ENCODE assay signal across 19 cellular contexts in the genomic region with DNA sequence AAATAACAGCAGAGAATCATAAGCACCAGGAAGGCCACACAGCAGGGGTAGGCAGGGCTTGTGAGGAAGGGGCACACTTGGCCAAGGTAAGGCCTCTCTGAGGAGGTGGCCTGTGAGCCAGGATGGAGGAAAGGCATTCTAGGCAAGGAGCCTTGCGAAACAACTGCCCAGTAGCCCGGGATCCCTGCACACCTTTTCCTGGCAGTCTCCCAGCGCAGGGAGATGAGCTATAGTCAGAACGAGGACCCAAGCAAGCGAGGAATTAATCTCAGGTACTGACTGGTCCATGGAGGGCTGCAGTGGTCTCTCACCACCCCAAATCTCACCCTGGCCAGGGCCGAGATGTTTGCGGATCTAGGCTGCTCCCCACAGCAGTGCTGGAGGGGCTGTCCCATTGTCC.
"Had no signal": no experiment of that assay in that cellular context is flagged by ENCODE, and none has a peak within 500 bp of the region (broad histone marks: within the 10 kb centered on the region; RNA-seq: fewer than 3 reads in every experiment).

No MANE protein-coding gene starts in this region.

- H3K9me3 ChIP-seq: mucosa of descending colon, suprapubic skin, thyroid gland, upper lobe of left lung, vagina had no signal

- H3K4me3 ChIP-seq: coronary artery, mucosa of descending colon, suprapubic skin, thyroid gland, upper lobe of left lung, vagina had no signal

- FAIRE-seq: endothelial cell of umbilical vein, small intestine had no signal

- H3K36me3 ChIP-seq: suprapubic skin, thyroid gland, upper lobe of left lung, vagina had no signal

- H3K27ac ChIP-seq: coronary artery, foreskin keratinocyte, suprapubic skin, thyroid gland, upper lobe of left lung, vagina had no signal

- H3K4me1 ChIP-seq: foreskin keratinocyte, suprapubic skin had no signal

- ATAC-seq: foreskin keratinocyte; mucosa of descending colon; naive thymus-derived CD8-positive, alpha-beta T cell; stimulated activated effector memory CD8-positive, alpha-beta T cell treated with anti-CD3 and anti-CD28 coated beads, Interleukin-12 subunit alpha, Interleukin-12 subunit beta, amount 100 ng/mL, for 72 hours; stimulated activated naive CD8-positive, alpha-beta T cell treated with anti-CD3 and anti-CD28 coated beads, Interleukin-15, Interleukin-2, amounts not matched to agents 100 U/mL and 50 U/mL, for 24 hours had no signal

- DNase-seq: effector CD4-positive, alpha-beta T cell; endodermal cell; erythroblast; foreskin keratinocyte; left colon; mucosa of descending colon; naive thymus-derived CD8-positive, alpha-beta T cell; posterior cingulate gyrus; small intestine; stimulated activated CD4-positive, alpha-beta T cell treated with anti-CD3 and anti-CD28 coated beads, Interleukin-4, amount 100 ng/mL, for 1 hour; stimulated activated CD8-positive, alpha-beta memory T cell treated with anti-CD3 and anti-CD28 coated beads, Interleukin-4, amount 100 ng/mL, for 48 hours; stimulated activated naive CD8-positive, alpha-beta T cell treated with anti-CD3 and anti-CD28 coated beads, Interleukin-15, Interleukin-2, amounts not matched to agents 100 U/mL and 50 U/mL, for 24 hours; upper lobe of left lung had no signal

- H3K27me3 ChIP-seq: foreskin keratinocyte, suprapubic skin, thyroid gland, upper lobe of left lung, vagina had no signal
